20 cellular contexts compared by ENCODE assay signal in the genomic region with DNA sequence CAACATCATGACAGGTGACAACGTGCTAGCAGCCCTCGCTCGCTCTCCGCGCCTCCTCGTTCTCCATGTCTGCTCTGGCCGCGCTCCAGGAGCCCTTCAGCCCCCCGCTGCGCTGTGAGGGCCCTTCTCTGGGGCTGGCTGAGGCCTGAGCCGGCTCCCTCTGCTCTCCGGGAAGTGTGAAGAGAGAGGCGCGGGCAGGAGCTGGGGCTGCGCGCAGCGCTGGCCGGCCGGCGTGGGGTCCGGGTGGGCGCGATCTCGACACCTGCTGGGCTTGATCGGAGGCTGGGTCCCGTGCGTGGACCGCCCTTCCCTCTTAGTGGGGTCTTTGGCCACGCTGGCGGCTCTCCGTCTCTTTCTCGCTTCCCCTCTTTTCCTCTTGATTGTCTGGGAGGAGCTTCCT.
A peak's percentile ranks its signal among the peaks of the same experiment; 100 is the strongest.
DNase-seq lines count a peak whose midpoint lies in the region; FAIRE-seq and TF ChIP-seq lines count a peak whose summit lies in the region.
"Had no signal": no experiment of that assay in that cellular context is flagged by ENCODE, and none has a peak within 500 bp of the region (broad histone marks: within the 10 kb centered on the region; RNA-seq: fewer than 3 reads in every experiment).

No MANE protein-coding gene starts in this region.

- no peaks in the 10 kb centered on the region for H3K4me1 ChIP-seq in spleen
- H3K4me1 ChIP-seq: SJCRH30 had no signal

- H3K4me3 Mint-ChIP-seq in chondrocyte (ENCODE audit: unreplicated experiment), result no peak overlapping the region

- intact Hi-C loops in spleen (cut with DNase I; ENCODE audit: low total_unique reads), result no loop called here

- H3K27me3 ChIP-seq in spleen (replicated peaks in 1 of 7), result no peaks in the 10 kb centered on the region
- H3K27me3 ChIP-seq: SJCRH30 had no signal

- DNase-seq in NCI-H748 (lab: John Stamatoyannopoulos, UW; ENCODE audit: unreplicated experiment) (peak; percentile 39), NCI-H748 treated with DMSO at 0.1 percent for 48 hours (lab: John Stamatoyannopoulos, UW) (no peak), NCI-H2227 treated with DMSO at 0.1 percent for 48 hours (lab: John Stamatoyannopoulos, UW) (peak; percentile 29), chondrocyte (ENCODE audit: low spot score) (peak; percentile 87), spleen (peak; percentile 47), NCI-H2029 treated with DMSO at 0.1 percent for 48 hours (lab: John Stamatoyannopoulos, UW) (no peak), GM12891 (ENCODE audit: insufficient read length, low spot score) (no peak), medulla oblongata (ENCODE audit: extremely low spot score) (no peak)
- DNase-seq: 8988T, ACHN, Calu3, DMS153, Karpas-422, NCI-H1092, NCI-H1436 treated with DMSO at 0.1 percent for 48 hours, NCI-H187 treated with DMSO at 0.1 percent for 48 hours, NCI-H2107, NCI-H774, SJCRH30 had no signal

- no peak overlapping the region for H3K27ac ChIP-seq in spleen
- H3K27ac ChIP-seq: SJCRH30 had no signal

- peaks cover 4% of the 10 kb centered on the region for H3K9me3 Mint-ChIP-seq in chondrocyte (ENCODE audit: low read depth)

- TF ChIP-seq POLR2A in spleen (IDR thresholded peaks at IDR 0.05), result no peak
- no peak for TF ChIP-seq POLR2A in GM12891 (IDR thresholded peaks at IDR 0.05; ENCODE audit: low read depth, low read length)

- no peaks in the 10 kb centered on the region for H3K36me3 ChIP-seq in spleen
- H3K36me3 ChIP-seq: SJCRH30 had no signal

- no peaks in the 10 kb centered on the region for H3K27me3 Mint-ChIP-seq in chondrocyte (ENCODE audit: low read depth)

- no peak overlapping the region for H3K4me3 ChIP-seq in spleen
- H3K4me3 ChIP-seq: SJCRH30 had no signal

- no peak for FAIRE-seq in GM12891 (lab: Jason Lieb, UNC)
- FAIRE-seq: RCC 7860 had no signal

- no peaks in the 10 kb centered on the region for H3K36me3 Mint-ChIP-seq in chondrocyte (ENCODE audit: low read depth)

- no peak for TF ChIP-seq CTCF in chondrocyte (IDR thresholded peaks at IDR 0.05)
- TF ChIP-seq CTCF in spleen (IDR thresholded peaks at IDR 0.05 in 8 of 11, conservative IDR thresholded peaks at IDR 0.05 in 3 of 11), result no peak

- peaks cover 0 to 11% (median 0%) of the 10 kb centered on the region in 8 donors for H3K9me3 ChIP-seq in spleen
- H3K9me3 ChIP-seq: SJCRH30 had no signal

- WGBS in spleen, 5 donors, result 89 to 94% (median 93%) methylated on average over 20 to 32 of the region's 32 CpGs

- H3K4me1 Mint-ChIP-seq in chondrocyte (ENCODE audit: low read depth), result no peaks in the 10 kb centered on the region

- no peak overlapping the region for H3K27ac Mint-ChIP-seq in chondrocyte (ENCODE audit: unreplicated experiment)

TF ChIP-seq in GM12891, 5 proteins besides CTCF, POLR2A, EP300 and RAD21:
- TF ChIP-seq PAX5 (IDR thresholded peaks at IDR 0.05; ENCODE audit: insufficient read depth, low read length, severe bottlenecking) (no peak), POU2F2 (IDR thresholded peaks at IDR 0.05; ENCODE audit: low read depth, low read length) (no peak), TAF1 (IDR thresholded peaks at IDR 0.05; ENCODE audit: low read depth, low read length) (no peak), SPI1 (IDR thresholded peaks at IDR 0.05; ENCODE audit: low read depth, low read length) (no peak), POLR2AphosphoS5 (IDR thresholded peaks at IDR 0.05; ENCODE audit: low read depth, low read length) (no peak)
TF ChIP-seq in GM12891: peak in this region for 0.

Comparison
In these comparisons a context has a peak if more than half of its experiments do, and no peak if none do; other contexts are left out.
1. DNase-seq: peak in NCI-H748 (single experiment), NCI-H2227 treated with DMSO at 0.1 percent for 48 hours (single experiment), chondrocyte (single experiment) and spleen (single experiment); none in NCI-H748 treated with DMSO at 0.1 percent for 48 hours (single experiment), NCI-H2029 treated with DMSO at 0.1 percent for 48 hours (single experiment), GM12891 (single experiment) and medulla oblongata (single experiment).